ENCODE assay signal across 16 cellular contexts in the genomic region with DNA sequence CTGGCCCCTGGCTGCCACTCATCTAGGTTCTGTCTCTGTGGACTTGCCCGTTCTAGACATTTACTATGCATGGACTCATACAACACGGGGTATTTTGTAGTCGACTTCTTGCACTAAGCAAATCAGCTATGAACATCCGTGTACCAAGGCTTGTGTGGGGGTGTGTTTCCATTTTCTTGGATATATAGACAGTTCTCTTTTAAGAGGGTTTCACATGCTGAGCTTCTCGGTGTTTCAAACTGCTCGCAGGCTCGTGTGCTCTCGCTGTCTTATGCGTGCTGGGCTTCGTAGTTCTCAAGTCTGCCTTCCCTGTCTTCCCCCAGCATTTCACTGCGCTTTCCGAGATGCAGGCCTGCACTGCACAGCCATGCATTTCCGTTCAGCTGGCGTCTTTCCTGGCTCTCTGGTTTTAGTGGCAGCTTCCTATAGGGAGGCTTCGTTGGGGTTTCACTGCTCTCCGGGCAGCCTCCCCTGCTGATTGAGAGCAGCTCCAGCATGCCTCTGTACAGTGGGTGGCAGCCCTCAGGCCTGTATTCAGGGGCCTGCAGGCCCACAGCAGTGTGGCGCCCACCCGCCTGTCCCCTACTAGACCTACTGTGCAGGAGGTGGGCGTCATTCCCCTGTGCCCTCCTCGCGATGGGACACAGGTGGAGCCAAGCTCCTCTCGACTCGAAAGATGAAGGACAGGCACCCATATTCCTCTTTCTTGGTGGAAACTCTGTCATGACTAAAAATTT.
"Had no signal": no experiment of that assay in that cellular context is flagged by ENCODE, and none has a peak within 500 bp of the region (broad histone marks: within the 10 kb centered on the region; RNA-seq: fewer than 3 reads in every experiment).

No MANE protein-coding gene starts in this region.

- H3K27me3 ChIP-seq: dorsolateral prefrontal cortex, heart right ventricle, neutrophil, thyroid gland, upper lobe of left lung, uterus had no signal

- H3K4me3 ChIP-seq: dorsolateral prefrontal cortex, heart right ventricle, mucosa of descending colon, psoas muscle, thyroid gland, upper lobe of left lung, uterus had no signal

- DNase-seq: cortex of kidney; effector CD8-positive, alpha-beta T cell; heart right ventricle; hypothalamus; mammary epithelial cell; mucosa of descending colon; naive thymus-derived CD8-positive, alpha-beta T cell; psoas muscle; small intestine; stimulated activated CD4-positive, alpha-beta T cell treated with anti-CD3 and anti-CD28 coated beads, Interleukin-2, amount 100 ng/mL, for 48 hours; stimulated activated naive CD4-positive, alpha-beta T cell treated with Interleukin-2 at 50 U/mL for 16 hours; thyroid gland; uterus had no signal

- H3K36me3 ChIP-seq: uterus had no signal

- H3K27ac ChIP-seq: heart right ventricle, neutrophil, psoas muscle, thyroid gland, upper lobe of left lung, uterus had no signal

- H3K4me1 ChIP-seq: heart right ventricle, psoas muscle, thyroid gland, upper lobe of left lung, uterus had no signal

- H3K9me3 ChIP-seq: heart right ventricle, mucosa of descending colon, neutrophil, psoas muscle, thyroid gland, upper lobe of left lung, uterus had no signal
